ENCODE assay signal across 1 cellular context in the genomic region with DNA sequence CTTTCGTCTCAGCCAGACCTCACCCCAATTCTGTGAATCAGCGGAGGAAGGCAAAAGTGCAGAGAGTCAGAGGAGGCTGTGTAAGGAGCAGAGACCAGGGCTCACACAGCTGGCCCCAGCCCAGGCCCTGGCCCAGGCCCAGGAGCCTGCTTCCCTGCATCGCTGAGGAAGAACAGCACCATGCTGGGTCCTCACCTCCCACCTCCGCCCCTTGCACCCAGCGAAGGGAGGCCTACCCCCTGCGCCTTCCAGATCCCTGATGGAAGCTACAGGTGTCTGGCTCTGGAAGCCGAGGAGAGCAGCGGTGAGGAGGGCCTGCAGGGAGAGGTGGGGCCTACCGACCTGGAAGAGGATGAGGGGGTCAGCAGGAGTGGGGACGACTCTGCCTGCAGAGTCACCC.
TF ChIP-seq lines count a peak whose summit lies in the region.

No MANE protein-coding gene starts in this region.

TF ChIP-seq in GM23338, 12 proteins besides CTCF, POLR2A, EP300 and RAD21 (continued from another document):
- TF ChIP-seq, protein P1, sequence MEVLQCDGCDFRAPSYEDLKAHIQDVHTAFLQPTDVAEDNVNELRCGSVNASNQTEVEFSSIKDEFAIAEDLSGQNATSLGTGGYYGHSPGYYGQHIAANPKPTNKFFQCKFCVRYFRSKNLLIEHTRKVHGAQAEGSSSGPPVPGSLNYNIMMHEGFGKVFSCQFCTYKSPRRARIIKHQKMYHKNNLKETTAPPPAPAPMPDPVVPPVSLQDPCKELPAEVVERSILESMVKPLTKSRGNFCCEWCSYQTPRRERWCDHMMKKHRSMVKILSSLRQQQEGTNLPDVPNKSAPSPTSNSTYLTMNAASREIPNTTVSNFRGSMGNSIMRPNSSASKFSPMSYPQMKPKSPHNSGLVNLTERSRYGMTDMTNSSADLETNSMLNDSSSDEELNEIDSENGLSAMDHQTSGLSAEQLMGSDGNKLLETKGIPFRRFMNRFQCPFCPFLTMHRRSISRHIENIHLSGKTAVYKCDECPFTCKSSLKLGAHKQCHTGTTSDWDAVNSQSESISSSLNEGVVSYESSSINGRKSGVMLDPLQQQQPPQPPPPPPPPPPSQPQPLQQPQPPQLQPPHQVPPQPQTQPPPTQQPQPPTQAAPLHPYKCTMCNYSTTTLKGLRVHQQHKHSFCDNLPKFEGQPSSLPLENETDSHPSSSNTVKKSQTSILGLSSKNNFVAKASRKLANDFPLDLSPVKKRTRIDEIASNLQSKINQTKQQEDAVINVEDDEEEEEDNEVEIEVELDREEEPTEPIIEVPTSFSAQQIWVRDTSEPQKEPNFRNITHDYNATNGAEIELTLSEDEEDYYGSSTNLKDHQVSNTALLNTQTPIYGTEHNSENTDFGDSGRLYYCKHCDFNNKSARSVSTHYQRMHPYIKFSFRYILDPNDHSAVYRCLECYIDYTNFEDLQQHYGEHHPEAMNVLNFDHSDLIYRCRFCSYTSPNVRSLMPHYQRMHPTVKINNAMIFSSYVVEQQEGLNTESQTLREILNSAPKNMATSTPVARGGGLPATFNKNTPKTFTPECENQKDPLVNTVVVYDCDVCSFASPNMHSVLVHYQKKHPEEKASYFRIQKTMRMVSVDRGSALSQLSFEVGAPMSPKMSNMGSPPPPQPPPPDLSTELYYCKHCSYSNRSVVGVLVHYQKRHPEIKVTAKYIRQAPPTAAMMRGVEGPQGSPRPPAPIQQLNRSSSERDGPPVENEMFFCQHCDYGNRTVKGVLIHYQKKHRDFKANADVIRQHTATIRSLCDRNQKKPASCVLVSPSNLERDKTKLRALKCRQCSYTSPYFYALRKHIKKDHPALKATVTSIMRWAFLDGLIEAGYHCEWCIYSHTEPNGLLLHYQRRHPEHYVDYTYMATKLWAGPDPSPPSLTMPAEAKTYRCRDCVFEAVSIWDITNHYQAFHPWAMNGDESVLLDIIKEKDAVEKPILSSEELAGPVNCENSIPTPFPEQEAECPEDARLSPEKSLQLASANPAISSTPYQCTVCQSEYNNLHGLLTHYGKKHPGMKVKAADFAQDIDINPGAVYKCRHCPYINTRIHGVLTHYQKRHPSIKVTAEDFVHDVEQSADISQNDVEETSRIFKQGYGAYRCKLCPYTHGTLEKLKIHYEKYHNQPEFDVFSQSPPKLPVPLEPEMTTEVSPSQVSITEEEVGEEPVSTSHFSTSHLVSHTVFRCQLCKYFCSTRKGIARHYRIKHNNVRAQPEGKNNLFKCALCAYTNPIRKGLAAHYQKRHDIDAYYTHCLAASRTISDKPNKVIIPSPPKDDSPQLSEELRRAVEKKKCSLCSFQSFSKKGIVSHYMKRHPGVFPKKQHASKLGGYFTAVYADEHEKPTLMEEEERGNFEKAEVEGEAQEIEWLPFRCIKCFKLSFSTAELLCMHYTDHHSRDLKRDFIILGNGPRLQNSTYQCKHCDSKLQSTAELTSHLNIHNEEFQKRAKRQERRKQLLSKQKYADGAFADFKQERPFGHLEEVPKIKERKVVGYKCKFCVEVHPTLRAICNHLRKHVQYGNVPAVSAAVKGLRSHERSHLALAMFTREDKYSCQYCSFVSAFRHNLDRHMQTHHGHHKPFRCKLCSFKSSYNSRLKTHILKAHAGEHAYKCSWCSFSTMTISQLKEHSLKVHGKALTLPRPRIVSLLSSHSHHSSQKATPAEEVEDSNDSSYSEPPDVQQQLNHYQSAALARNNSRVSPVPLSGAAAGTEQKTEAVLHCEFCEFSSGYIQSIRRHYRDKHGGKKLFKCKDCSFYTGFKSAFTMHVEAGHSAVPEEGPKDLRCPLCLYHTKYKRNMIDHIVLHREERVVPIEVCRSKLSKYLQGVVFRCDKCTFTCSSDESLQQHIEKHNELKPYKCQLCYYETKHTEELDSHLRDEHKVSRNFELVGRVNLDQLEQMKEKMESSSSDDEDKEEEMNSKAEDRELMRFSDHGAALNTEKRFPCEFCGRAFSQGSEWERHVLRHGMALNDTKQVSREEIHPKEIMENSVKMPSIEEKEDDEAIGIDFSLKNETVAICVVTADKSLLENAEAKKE (CRISPR knock-in tag; IDR thresholded peaks at IDR 0.05), result no peak
- TF ChIP-seq ZNF114 (CRISPR knock-in tag; IDR thresholded peaks at IDR 0.05), result no peak
- no peak for TF ChIP-seq STAT1 (IDR thresholded peaks at IDR 0.05; ENCODE audit: unreplicated experiment)
- TF ChIP-seq JUNB (IDR thresholded peaks at IDR 0.05; ENCODE audit: unreplicated experiment), result no peak
- TF ChIP-seq CREB1 (CRISPR knock-in tag; IDR thresholded peaks at IDR 0.05; ENCODE audit: low read depth), result no peak
- no peak for TF ChIP-seq POLR2AphosphoS5 (IDR thresholded peaks at IDR 0.05; ENCODE audit: low read depth)
- no peak for TF ChIP-seq EZH2 (IDR thresholded peaks at IDR 0.05; ENCODE audit: low read depth, unreplicated experiment)
- no peak for TF ChIP-seq ZNF331 (CRISPR knock-in tag; IDR thresholded peaks at IDR 0.05; ENCODE audit: low read depth)
